Comparison of ENCODE assay signal across 21 cellular contexts in genomic region chr10:91479583-91479982, GRCh38.
"Had no signal": no experiment of that assay in that cellular context is flagged by ENCODE, and none has a peak within 500 bp of the region (broad histone marks: within the 10 kb centered on the region; RNA-seq: fewer than 3 reads in every experiment).

No MANE protein-coding gene starts in this region.

- H3K4me1 Mint-ChIP-seq: immature natural killer cell; neural progenitor cell; stimulated activated memory B cell treated with anti-CD40 and anti-IgM and Interleukin-4, amounts not matched to agents 10 μg/mL and 1 μg/mL and 100 μg/mL, for 72 hours had no signal

- H3K4me3 Mint-ChIP-seq: immature natural killer cell; natural killer cell treated with Interleukin-12 subunit alpha and Interleukin-12 subunit beta and Interleukin-15 and Interleukin-18, amount 100 ng/mL, for 72 hours; neural progenitor cell; stimulated activated memory B cell treated with anti-CD40 and anti-IgM and Interleukin-4, amounts not matched to agents 10 μg/mL and 1 μg/mL and 100 μg/mL, for 72 hours; stimulated activated naive CD8-positive, alpha-beta T cell treated with anti-CD3 and anti-CD28 coated beads, Interleukin-15, Interleukin-2, amounts not matched to agents 100 ng/mL and 50 ng/mL, for 24 hours had no signal

- H3K27ac ChIP-seq: gastroesophageal sphincter, neural progenitor cell, parathyroid adenoma, prostate gland, right lobe of liver, spleen, tibial artery had no signal

- H3K4me3 ChIP-seq: gastroesophageal sphincter, lung, neural progenitor cell, prostate gland, right lobe of liver, spleen, tibial artery had no signal

- H3K27ac Mint-ChIP-seq: immature natural killer cell; natural killer cell treated with Interleukin-12 subunit alpha and Interleukin-12 subunit beta and Interleukin-15 and Interleukin-18, amount 100 ng/mL, for 72 hours; neural progenitor cell; stimulated activated memory B cell treated with anti-CD40 and anti-IgM and Interleukin-4, amounts not matched to agents 10 μg/mL and 1 μg/mL and 100 μg/mL, for 72 hours; stimulated activated naive CD8-positive, alpha-beta T cell treated with anti-CD3 and anti-CD28 coated beads, Interleukin-15, Interleukin-2, amounts not matched to agents 100 ng/mL and 50 ng/mL, for 24 hours had no signal

- H3K27me3 Mint-ChIP-seq: natural killer cell treated with Interleukin-12 subunit alpha and Interleukin-12 subunit beta and Interleukin-15 and Interleukin-18, amount 100 ng/mL, for 72 hours; stimulated activated memory B cell treated with anti-CD40 and anti-IgM and Interleukin-4, amounts not matched to agents 10 μg/mL and 1 μg/mL and 100 μg/mL, for 72 hours; stimulated activated naive CD8-positive, alpha-beta T cell treated with anti-CD3 and anti-CD28 coated beads, Interleukin-15, Interleukin-2, amounts not matched to agents 100 ng/mL and 50 ng/mL, for 24 hours had no signal

- H3K36me3 Mint-ChIP-seq: natural killer cell treated with Interleukin-12 subunit alpha and Interleukin-12 subunit beta and Interleukin-15 and Interleukin-18, amount 100 ng/mL, for 72 hours had no signal

- DNase-seq: effector memory CD4-positive, alpha-beta T cell; immature natural killer cell; left colon; left ventricle myocardium superior; mesenchymal stem cell; midbrain; occipital lobe; right lobe of liver; spleen; stimulated activated CD4-positive, alpha-beta T cell treated with anti-CD3 and anti-CD28 coated beads, Interleukin-15, amount 100 ng/mL, for 24 hours; stimulated activated CD4-positive, alpha-beta T cell treated with anti-CD3 and anti-CD28 coated beads, Interleukin-1b, Interleukin-23, amount 100 ng/mL, for 48 hours; stimulated activated CD4-positive, alpha-beta T cell treated with anti-CD3 and anti-CD28 coated beads, Interleukin-4, amount 100 ng/mL, for 24 hours; tibial artery had no signal

- H3K9me3 Mint-ChIP-seq: immature natural killer cell; natural killer cell treated with Interleukin-12 subunit alpha and Interleukin-12 subunit beta and Interleukin-15 and Interleukin-18, amount 100 ng/mL, for 72 hours; neural progenitor cell; stimulated activated memory B cell treated with anti-CD40 and anti-IgM and Interleukin-4, amounts not matched to agents 10 μg/mL and 1 μg/mL and 100 μg/mL, for 72 hours; stimulated activated naive CD8-positive, alpha-beta T cell treated with anti-CD3 and anti-CD28 coated beads, Interleukin-15, Interleukin-2, amounts not matched to agents 100 ng/mL and 50 ng/mL, for 24 hours had no signal
